In the genomic region with DNA sequence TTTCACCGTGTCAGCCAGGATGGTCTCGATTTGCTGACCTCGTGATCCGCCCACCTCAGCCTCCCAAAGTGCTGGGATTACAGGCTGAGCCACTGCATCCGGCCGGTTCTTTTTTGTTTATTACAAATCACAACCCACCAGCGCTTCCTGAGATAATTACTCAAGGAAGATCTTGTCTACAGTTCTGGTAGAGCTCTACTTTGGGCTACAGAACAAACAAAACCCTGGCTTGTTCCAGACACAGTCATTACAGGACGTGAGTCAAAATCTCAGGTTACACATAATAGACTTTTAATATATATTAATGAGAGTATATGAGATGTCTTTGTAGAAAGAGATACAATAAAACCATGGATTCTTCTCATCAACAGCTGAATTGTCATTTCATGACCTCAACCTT, we compare ENCODE assay signal across 15 cellular contexts. TPM values are rescaled to one million over a fixed set of nuclear protein-coding genes. Genes with fewer than 3 reads are reported as not detected.
DNase-seq lines count a peak whose midpoint lies in the region; ATAC-seq and TF ChIP-seq lines count a peak whose summit lies in the region.
"Had no signal": no experiment of that assay in that cellular context is flagged by ENCODE, and none has a peak within 500 bp of the region (broad histone marks: within the 10 kb centered on the region; RNA-seq: fewer than 3 reads in every experiment).

No MANE protein-coding gene starts in this region.

- H3K4me2 ChIP-seq in mammary epithelial cell (ENCODE audit: insufficient read depth, low read depth, low read length) (no peak overlapping the region), smooth muscle cell (peak overlapping the region; percentile 28)

- no peaks in the 10 kb centered on the region for H3K4me1 ChIP-seq in mammary epithelial cell (ENCODE audit: insufficient read depth, low read length)
- H3K4me1 ChIP-seq in breast epithelium = no peaks in the 10 kb centered on the region
- H3K4me1 ChIP-seq in smooth muscle cell (ENCODE audit: low read depth) = peaks cover 16% of the 10 kb centered on the region

- H3K27ac ChIP-seq in mammary epithelial cell (ENCODE audit: insufficient read depth, low read depth, low read length) (no peak overlapping the region), breast epithelium (no peak overlapping the region), VCaP (peak overlapping the region; percentile 90), smooth muscle cell (ENCODE audit: low read depth) (peak overlapping the region; percentile 52)
- H3K27ac ChIP-seq: HL-60, SK-N-MC had no signal

- peaks cover 7% of the 10 kb centered on the region for H3F3A ChIP-seq in smooth muscle cell (ENCODE audit: low read depth)

- H3K27me3 ChIP-seq in mammary epithelial cell (ENCODE audit: insufficient read depth, low read length) = no peaks in the 10 kb centered on the region
- no peaks in the 10 kb centered on the region for H3K27me3 ChIP-seq in breast epithelium
- no peaks in the 10 kb centered on the region for H3K27me3 ChIP-seq in smooth muscle cell (ENCODE audit: low read depth)

- H3K9ac ChIP-seq in mammary epithelial cell (ENCODE audit: insufficient read depth, low read length) (no peak overlapping the region), smooth muscle cell (ENCODE audit: low read depth) (no peak overlapping the region)

- dilution Hi-C loops in mammary epithelial cell (cut with HindIII; ENCODE audit: low sequenced_read_pairs) = no loop called here

- CTCF ChIA-PET in mammary epithelial cell (lab: Charles Lee; ENCODE audit: low non-redundant PET) = no interaction called here

- DNase-seq in mammary epithelial cell (peak; percentile 17), breast epithelium (ENCODE audit: low spot score in 2 of 2) (no peak), NCI-H69 (lab: John Stamatoyannopoulos, UW) (peak; percentile 60), smooth muscle cell (lab: John Stamatoyannopoulos, UW; ENCODE audit: unreplicated experiment) (no peak), NCI-H1417 treated with DMSO at 0.1 percent for 48 hours (lab: John Stamatoyannopoulos, UW) (no peak)
- DNase-seq: AML-193; Calu3; KBM-7; NCI-H2029; NK-92 treated with Interleukin-12 subunit alpha and Interleukin-12 subunit beta, amount 100 ng/mL, for 24 hours had no signal

- ATAC-seq in GM21619 (IDR thresholded peaks at IDR 0.05; ENCODE audit: unreplicated experiment) (no peak), GM19463 (IDR thresholded peaks at IDR 0.05; ENCODE audit: unreplicated experiment) (no peak)

- H3K9me3 ChIP-seq in mammary epithelial cell (replicated peaks; ENCODE audit: insufficient read depth, low read length) (no peaks in the 10 kb centered on the region), breast epithelium (no peaks in the 10 kb centered on the region), smooth muscle cell (replicated peaks; ENCODE audit: low read depth) (no peaks in the 10 kb centered on the region)

- no peak for TF ChIP-seq POLR2A in breast epithelium (IDR thresholded peaks at IDR 0.05)

- 79% methylated on average over 8 of the region's 8 CpGs for WGBS in mammary epithelial cell (ENCODE audit: low coverage, missing lambda C conversion rate)
- WGBS in smooth muscle cell (ENCODE audit: low lambda C conversion rate) = 52% methylated on average over 8 of the region's 8 CpGs

- H3K4me3 ChIP-seq in mammary epithelial cell (replicated peaks in 1 of 3; ENCODE audit: insufficient read depth in 1 of 3, low read depth in 2 of 3, low read length in 3 of 3) (no peak overlapping the region), breast epithelium (no peak overlapping the region), smooth muscle cell (no peak overlapping the region)
- H3K4me3 ChIP-seq: SK-N-MC had no signal

- H3K36me3 ChIP-seq in mammary epithelial cell (ENCODE audit: insufficient read depth, low read length) = no peaks in the 10 kb centered on the region
- no peaks in the 10 kb centered on the region for H3K36me3 ChIP-seq in breast epithelium
- H3K36me3 ChIP-seq in smooth muscle cell (ENCODE audit: low read depth) = no peaks in the 10 kb centered on the region

- BruUV-seq in mammary epithelial cell (replicated peaks; lab: Mats Ljungman, UMichigan) = no TSS peak

- in situ Hi-C loops in mammary epithelial cell (cut with MboI; ENCODE audit: low sequenced_read_pairs in 2 of 2) = no loop called here

- H2AFZ ChIP-seq in mammary epithelial cell (ENCODE audit: low read depth, low read length) = no peak overlapping the region
- H2AFZ ChIP-seq in smooth muscle cell (ENCODE audit: low read depth) = no peak overlapping the region

- H3K79me2 ChIP-seq in mammary epithelial cell (ENCODE audit: insufficient read depth, low read length) (no peaks in the 10 kb centered on the region), smooth muscle cell (ENCODE audit: low read depth) (no peaks in the 10 kb centered on the region)

- H4K20me1 ChIP-seq in mammary epithelial cell (ENCODE audit: insufficient read depth, low read length) (no peaks in the 10 kb centered on the region), smooth muscle cell (ENCODE audit: low read depth) (no peaks in the 10 kb centered on the region)

- TF ChIP-seq CTCF in mammary epithelial cell (conservative IDR thresholded peaks at IDR 0.05 in 1 of 2, IDR thresholded peaks at IDR 0.05 in 1 of 2; ENCODE audit: extremely low read depth in 1 of 2, insufficient read depth in 1 of 2, low read depth in 1 of 2, low read length in 2 of 2) (no peak), breast epithelium (IDR thresholded peaks at IDR 0.05) (no peak), VCaP (conservative IDR thresholded peaks at IDR 0.05) (no peak), smooth muscle cell (IDR thresholded peaks at IDR 0.05; ENCODE audit: borderline replicate concordance, insufficient read depth, poor library complexity, severe bottlenecking) (no peak)

- intact Hi-C loops in mammary epithelial cell (cut with micrococcal nuclease) = no loop called here
- intact Hi-C loops in breast epithelium (cut with DNase I; ENCODE audit: low total_unique reads) = no loop called here

RNA-seq across cellular contexts. Expression of a gene that starts 42.8 kb away (rescaled TPM):
- 10 to 100 TPM; 33.7 to 81.5 TPM for total RNA-seq in mammary epithelial cell
- 35.0 TPM for polyA plus RNA-seq in mammary epithelial cell
- polyA minus RNA-seq in mammary epithelial cell = 54.1 TPM
- total RNA-seq in breast epithelium = 10 to 100 TPM; 40.6 to 53.9 (median 49.2) TPM
- total RNA-seq in smooth muscle cell = 21.0 and 33.5 TPM in 2 replicates
- polyA plus RNA-seq in smooth muscle cell = 16.8 and 18.6 TPM in 2 replicates

Comparison
In these comparisons a context has a peak if more than half of its experiments do, and no peak if none do; other contexts are left out.
1. DNase-seq: peak in mammary epithelial cell (single experiment) and NCI-H69 (single experiment); none in breast epithelium (0 of 2), smooth muscle cell (single experiment) and NCI-H1417 treated with DMSO at 0.1 percent for 48 hours (single experiment).
2. H3K27ac ChIP-seq: peak in VCaP (single experiment) and smooth muscle cell (single experiment); none in mammary epithelial cell (single experiment) and breast epithelium (0 of 2).